In the genomic region with DNA sequence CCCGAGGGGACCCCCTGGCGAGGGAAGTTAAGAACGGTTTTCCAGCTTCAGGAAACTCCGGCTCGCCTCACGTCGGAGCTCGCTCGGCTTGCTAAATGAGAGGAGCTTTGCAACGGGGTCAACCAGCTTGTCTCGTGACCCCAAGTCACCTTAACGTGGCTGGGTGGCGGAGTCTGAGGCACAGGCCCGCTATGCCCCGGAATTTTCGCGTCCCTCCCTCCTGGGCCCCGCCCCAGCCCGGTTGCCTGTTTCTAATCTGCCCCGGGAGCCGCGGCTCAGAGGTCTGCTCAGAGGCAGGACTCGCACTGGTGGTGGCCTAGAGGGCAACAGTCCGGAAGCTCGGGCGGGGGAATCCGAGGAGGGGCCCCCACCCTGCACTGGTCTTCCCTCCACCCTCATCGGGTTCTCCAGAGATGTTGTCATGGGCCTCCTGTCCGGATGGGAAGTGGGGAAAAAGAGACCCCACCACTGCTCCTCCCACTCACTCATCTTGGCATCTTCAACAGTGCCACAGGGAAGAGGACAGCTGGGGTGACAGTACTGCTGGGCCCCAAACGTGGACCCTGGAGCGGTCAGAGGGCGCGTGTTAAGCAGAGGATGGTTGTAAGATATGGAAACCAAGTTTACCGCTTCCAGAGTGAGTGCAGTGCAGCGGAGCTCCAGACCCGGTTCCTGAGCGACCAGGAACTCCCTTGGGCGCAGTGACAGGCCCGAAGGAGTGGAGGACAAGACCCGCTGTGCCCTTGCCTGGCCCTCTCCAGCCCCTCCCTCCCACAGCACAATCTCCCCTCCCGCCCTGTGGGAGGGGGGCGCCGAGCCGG, we compare ENCODE assay signal across 10 cellular contexts. TPM values are rescaled to one million over a fixed set of nuclear protein-coding genes. Genes with fewer than 3 reads are reported as not detected.
DNase-seq lines count a peak whose midpoint lies in the region; ATAC-seq and TF ChIP-seq lines count a peak whose summit lies in the region.
"Had no signal": no experiment of that assay in that cellular context is flagged by ENCODE, and none has a peak within 500 bp of the region (broad histone marks: within the 10 kb centered on the region; RNA-seq: fewer than 3 reads in every experiment).

No MANE protein-coding gene starts in this region.

- ATAC-seq in activated T-cell treated with anti-CD3 and anti-CD28 coated beads, Interleukin-2, amount 50 U/mL, for 4 hours, result peak; percentile 55 to 61
- peak; percentile 35 for ATAC-seq in left lung
- no peak for ATAC-seq in GM18505 (IDR thresholded peaks at IDR 0.05; ENCODE audit: unreplicated experiment)

- H3K4me3 Mint-ChIP-seq in activated T-cell treated with anti-CD3 and anti-CD28 coated beads, Interleukin-2, amount 50 U/mL, for 4 hours, result peak overlapping the region; percentile 59
- H3K4me3 Mint-ChIP-seq in activated naive CD4-positive, alpha-beta T cell treated with anti-CD3 and anti-CD28 coated beads, Interleukin-2, amount 50 U/mL, for 24 hours, result peak overlapping the region; percentile 74

- TF ChIP-seq POLR2A in GM18505 (IDR thresholded peaks at IDR 0.05; ENCODE audit: borderline replicate concordance, extremely low read depth, insufficient read depth, insufficient read length), result no peak

- no peak for TF ChIP-seq CTCF in left lung (IDR thresholded peaks at IDR 0.05)

- H3K27me3 ChIP-seq in left lung (peaks cover 100% of the 10 kb centered on the region in 2 donors), subcutaneous abdominal adipose tissue (ENCODE audit: control insufficient read depth in 5 of 5, insufficient read depth in 4 of 5, low read length in 5 of 5) (peaks cover 65 to 95% (median 87%) of the 10 kb centered on the region in 5 donors)

- no peak overlapping the region for H3K27ac Mint-ChIP-seq in activated naive CD4-positive, alpha-beta T cell treated with anti-CD3 and anti-CD28 coated beads, Interleukin-2, amount 50 U/mL, for 24 hours

- H3K27ac ChIP-seq in left lung, result no peak overlapping the region
- no peak overlapping the region for H3K27ac ChIP-seq in subcutaneous abdominal adipose tissue (ENCODE audit: low read depth, low read length)
- H3K27ac ChIP-seq: RWPE1 had no signal

- H3K4me3 ChIP-seq in left lung (peak overlapping the region in 1 of 2 donors; percentile 15), subcutaneous abdominal adipose tissue (ENCODE audit: low read depth in 1 of 5, low read length in 5 of 5) (peak overlapping the region; percentile 40 to 55 (median 44))

- peaks cover 84% of the 10 kb centered on the region for H3K27me3 Mint-ChIP-seq in activated T-cell treated with anti-CD3 and anti-CD28 coated beads, Interleukin-2, amount 50 U/mL, for 4 hours (ENCODE audit: low read depth)
- H3K27me3 Mint-ChIP-seq in activated naive CD4-positive, alpha-beta T cell treated with anti-CD3 and anti-CD28 coated beads, Interleukin-2, amount 50 U/mL, for 24 hours, result peaks cover 65% of the 10 kb centered on the region

- H3K9me3 Mint-ChIP-seq in activated T-cell treated with anti-CD3 and anti-CD28 coated beads, Interleukin-2, amount 50 U/mL, for 4 hours, result no peaks in the 10 kb centered on the region
- H3K9me3 Mint-ChIP-seq in activated naive CD4-positive, alpha-beta T cell treated with anti-CD3 and anti-CD28 coated beads, Interleukin-2, amount 50 U/mL, for 24 hours, result no peaks in the 10 kb centered on the region

- H3K9ac ChIP-seq in subcutaneous abdominal adipose tissue (ENCODE audit: low read length in 5 of 5), result no peak overlapping the region

- no peaks in the 10 kb centered on the region for H3K36me3 ChIP-seq in left lung
- H3K36me3 ChIP-seq in subcutaneous abdominal adipose tissue (ENCODE audit: control insufficient read depth in 5 of 5, insufficient read depth in 5 of 5, low read length in 5 of 5), result no peaks in the 10 kb centered on the region

- intact Hi-C loops in left lung (cut with DNase I), result no loop called here

- DNase-seq in activated T-cell treated with anti-CD3 and anti-CD28 coated beads, Interleukin-2, amount 50 U/mL, for 4 hours, result no peak
- no peak for DNase-seq in activated T-cell treated with anti-CD3 and anti-CD28 coated beads for 4 hours
- DNase-seq in left lung, result peak in 1 of 2 donors; percentile 80
- no peak for DNase-seq in NCI-H187 treated with DMSO at 0.1 percent for 48 hours (lab: John Stamatoyannopoulos, UW)
- DNase-seq in germinal center (ENCODE audit: low spot score), result no peak
- DNase-seq: COR-L47 had no signal

- no peaks in the 10 kb centered on the region for H3K36me3 Mint-ChIP-seq in activated T-cell treated with anti-CD3 and anti-CD28 coated beads, Interleukin-2, amount 50 U/mL, for 4 hours (ENCODE audit: insufficient read depth)
- no peaks in the 10 kb centered on the region for H3K36me3 Mint-ChIP-seq in activated naive CD4-positive, alpha-beta T cell treated with anti-CD3 and anti-CD28 coated beads, Interleukin-2, amount 50 U/mL, for 24 hours

- H3K9me3 ChIP-seq in left lung (no peaks in the 10 kb centered on the region), subcutaneous abdominal adipose tissue (ENCODE audit: control insufficient read depth in 5 of 5, low read length in 5 of 5) (no peaks in the 10 kb centered on the region)

- H3K4me1 ChIP-seq in left lung, result peaks cover 16 to 55% of the 10 kb centered on the region in 2 donors
- peaks cover 0 to 62% (median 52%) of the 10 kb centered on the region in 5 donors for H3K4me1 ChIP-seq in subcutaneous abdominal adipose tissue (ENCODE audit: control insufficient read depth in 5 of 5, insufficient read depth in 5 of 5, low read length in 5 of 5)

- peaks cover 40% of the 10 kb centered on the region for H3K4me1 Mint-ChIP-seq in activated T-cell treated with anti-CD3 and anti-CD28 coated beads, Interleukin-2, amount 50 U/mL, for 4 hours (ENCODE audit: low read depth)
- H3K4me1 Mint-ChIP-seq in activated naive CD4-positive, alpha-beta T cell treated with anti-CD3 and anti-CD28 coated beads, Interleukin-2, amount 50 U/mL, for 24 hours, result peaks cover 39% of the 10 kb centered on the region

RNA-seq across cellular contexts. Expression of gene NR2E1, which starts 3.4 kb away (rescaled TPM):
- total RNA-seq in activated T-cell treated with anti-CD3 and anti-CD28 coated beads, Interleukin-2, amount 50 U/mL, for 4 hours, result not detected
- total RNA-seq in left lung, result not detected
